13 cellular contexts compared by ENCODE assay signal in the genomic region with DNA sequence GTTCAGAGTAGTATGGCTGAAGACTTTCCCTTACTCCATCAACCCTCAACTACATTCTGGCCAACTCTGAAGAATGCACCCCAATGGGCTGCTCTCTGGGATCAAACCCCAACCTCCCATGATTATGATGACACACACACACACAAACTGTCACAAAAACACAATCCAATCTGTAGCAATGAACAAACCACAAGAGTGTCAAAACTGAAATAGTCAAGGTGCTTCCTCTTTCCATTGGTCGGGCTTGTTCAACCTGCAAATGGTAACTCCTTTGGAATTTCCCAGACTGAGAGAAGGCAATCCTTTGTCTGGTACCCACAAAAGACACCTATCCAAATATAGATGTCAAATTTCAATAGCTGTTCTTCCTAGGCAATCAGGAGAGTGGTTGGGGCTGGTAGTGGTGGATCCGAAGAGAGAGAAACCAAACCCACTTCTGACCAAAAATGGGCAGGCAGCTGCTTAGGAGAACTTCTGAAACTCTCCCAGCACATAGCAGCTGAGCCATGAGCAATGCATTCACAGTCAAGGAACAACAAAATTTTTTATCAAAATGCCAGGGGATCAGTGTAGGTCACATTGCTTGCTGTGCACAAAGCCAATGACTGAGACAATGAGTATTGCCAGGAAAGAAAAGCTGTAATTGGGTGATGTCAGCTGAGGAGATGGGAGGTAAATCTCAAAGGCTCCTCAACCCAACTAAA.
DNase-seq lines count a peak whose midpoint lies in the region; ATAC-seq and TF ChIP-seq lines count a peak whose summit lies in the region.
"Had no signal": no experiment of that assay in that cellular context is flagged by ENCODE, and none has a peak within 500 bp of the region (broad histone marks: within the 10 kb centered on the region; RNA-seq: fewer than 3 reads in every experiment).

No MANE protein-coding gene starts in this region.

- no peaks in the 10 kb centered on the region for H4K20me1 ChIP-seq in PC-9 (ENCODE audit: insufficient read depth)

- ATAC-seq in GM19023 (IDR thresholded peaks at IDR 0.05; ENCODE audit: unreplicated experiment) (peak; percentile 45), HG03175 (IDR thresholded peaks at IDR 0.05; ENCODE audit: unreplicated experiment) (peak; percentile 43)
- ATAC-seq: K562 had no signal

- H3K27ac Mint-ChIP-seq in activated T-helper 1 cell treated with anti-CD3 and anti-CD28 coated beads, Interleukin-12 subunit alpha, Interleukin-12 subunit beta, Interleukin-2, Interleukin-4 antibody, amounts not matched to agents 30 ng/mL and 10 ng/mL and 1 ng/mL, durations not matched to agents 14 hours and 24 hours and 36 hours: peak overlapping the region; percentile 53
- H3K27ac Mint-ChIP-seq: activated naive CD8-positive, alpha-beta T cell had no signal

- H3K27me3 ChIP-seq in ACC112 (ENCODE audit: insufficient read depth, low read length) (no peaks in the 10 kb centered on the region), PC-9 (ENCODE audit: insufficient read depth, low read depth) (no peaks in the 10 kb centered on the region)
- H3K27me3 ChIP-seq: vagina had no signal

- no peaks in the 10 kb centered on the region for H3K36me3 Mint-ChIP-seq in activated T-helper 1 cell treated with anti-CD3 and anti-CD28 coated beads, Interleukin-12 subunit alpha, Interleukin-12 subunit beta, Interleukin-2, Interleukin-4 antibody, amounts not matched to agents 30 ng/mL and 10 ng/mL and 1 ng/mL, durations not matched to agents 14 hours and 24 hours and 36 hours (ENCODE audit: low read depth)
- H3K36me3 Mint-ChIP-seq: activated naive CD8-positive, alpha-beta T cell had no signal

- H3K27ac ChIP-seq in ACC112 (ENCODE audit: low read depth, low read length): peak overlapping the region; percentile 10; the same call in 1 of the 2 replicates
- H3K27ac ChIP-seq in PC-9: no peak overlapping the region
- H3K27ac ChIP-seq: vagina had no signal

- H3K79me2 ChIP-seq in ACC112 (ENCODE audit: control insufficient read depth, insufficient read depth, low read length, unreplicated experiment): peaks cover 35% of the 10 kb centered on the region
- H3K79me2 ChIP-seq in PC-9 (ENCODE audit: low read depth): no peaks in the 10 kb centered on the region

- POLR2A ChIA-PET in PC-9 (lab: Charles Lee; ENCODE audit: unreplicated experiment): interaction anchor here (0.7 kb wide), 1 partner anchor 247 kb away, joined by 3 read pairs; a partner anchor contains a TSS

- H3K4me2 ChIP-seq in PC-9: no peak overlapping the region

- H3K4me3 Mint-ChIP-seq in activated T-helper 1 cell treated with anti-CD3 and anti-CD28 coated beads, Interleukin-12 subunit alpha, Interleukin-12 subunit beta, Interleukin-2, Interleukin-4 antibody, amounts not matched to agents 30 ng/mL and 10 ng/mL and 1 ng/mL, durations not matched to agents 14 hours and 24 hours and 36 hours: no peak overlapping the region
- H3K4me3 Mint-ChIP-seq: activated naive CD8-positive, alpha-beta T cell had no signal

- H3K4me3 ChIP-seq in ACC112 (ENCODE audit: low read depth, low read length) (no peak overlapping the region), PC-9 (no peak overlapping the region)
- H3K4me3 ChIP-seq: K562, vagina had no signal

- no peaks in the 10 kb centered on the region for H3K9me2 ChIP-seq in PC-9 (ENCODE audit: insufficient read depth)

- CTCF ChIA-PET in PC-9 (lab: Charles Lee): no interaction called here

- no peaks in the 10 kb centered on the region for H3K9me3 Mint-ChIP-seq in activated T-helper 1 cell treated with anti-CD3 and anti-CD28 coated beads, Interleukin-12 subunit alpha, Interleukin-12 subunit beta, Interleukin-2, Interleukin-4 antibody, amounts not matched to agents 30 ng/mL and 10 ng/mL and 1 ng/mL, durations not matched to agents 14 hours and 24 hours and 36 hours

- no peak for TF ChIP-seq CTCF in PC-9 (conservative IDR thresholded peaks at IDR 0.05)

- H3K27me3 Mint-ChIP-seq in activated T-helper 1 cell treated with anti-CD3 and anti-CD28 coated beads, Interleukin-12 subunit alpha, Interleukin-12 subunit beta, Interleukin-2, Interleukin-4 antibody, amounts not matched to agents 30 ng/mL and 10 ng/mL and 1 ng/mL, durations not matched to agents 14 hours and 24 hours and 36 hours (ENCODE audit: insufficient read depth): peaks cover 6% of the 10 kb centered on the region

- H3K4me1 ChIP-seq in ACC112 (ENCODE audit: control insufficient read depth, insufficient read depth, low read length, unreplicated experiment) (peaks cover 38% of the 10 kb centered on the region), PC-9 (replicated peaks; ENCODE audit: insufficient read depth) (no peaks in the 10 kb centered on the region)

- peaks cover 14% of the 10 kb centered on the region for H3K4me1 Mint-ChIP-seq in activated T-helper 1 cell treated with anti-CD3 and anti-CD28 coated beads, Interleukin-12 subunit alpha, Interleukin-12 subunit beta, Interleukin-2, Interleukin-4 antibody, amounts not matched to agents 30 ng/mL and 10 ng/mL and 1 ng/mL, durations not matched to agents 14 hours and 24 hours and 36 hours (ENCODE audit: low read depth)

- DNase-seq in activated T-helper 1 cell treated with anti-CD3 and anti-CD28 coated beads, Interleukin-12 subunit alpha, Interleukin-12 subunit beta, Interleukin-2, Interleukin-4 antibody, amounts not matched to agents 30 ng/mL and 10 ng/mL and 1 ng/mL, durations not matched to agents 14 hours and 24 hours and 36 hours (ENCODE audit: low spot score): no peak
- DNase-seq in PC-9 (no peak), HK-2 (ENCODE audit: unreplicated experiment) (no peak), epidermal melanocyte (ENCODE audit: insufficient read length, low spot score) (no peak)
- DNase-seq in activated CD8-positive, alpha-beta memory T cell treated with anti-CD3 and anti-CD28 coated beads for 24 hours: no peak
- DNase-seq: DND-41, NCI-H524 treated with DMSO at 0.1 percent for 48 hours had no signal

- no TSS peak for BruUV-seq in PC-9 (replicated peaks; lab: Mats Ljungman, UMichigan)

- intact Hi-C loops in activated T-helper 1 cell treated with anti-CD3 and anti-CD28 coated beads, Interleukin-12 subunit alpha, Interleukin-12 subunit beta, Interleukin-2, Interleukin-4 antibody, amounts not matched to agents 30 ng/mL and 10 ng/mL and 1 ng/mL, durations not matched to agents 14 hours and 24 hours and 36 hours (cut with micrococcal nuclease): no loop called here
- intact Hi-C loops in PC-9 (cut with micrococcal nuclease; ENCODE audit: unreplicated experiment): no loop called here

- peaks cover 25% of the 10 kb centered on the region for H3K36me3 ChIP-seq in ACC112 (ENCODE audit: insufficient read depth, low read length)
- H3K36me3 ChIP-seq in PC-9 (ENCODE audit: low read depth): no peaks in the 10 kb centered on the region
- H3K36me3 ChIP-seq: vagina had no signal

- H3K9me3 ChIP-seq in PC-9 (ENCODE audit: insufficient read depth, low read depth): no peaks in the 10 kb centered on the region
- H3K9me3 ChIP-seq: vagina had no signal

- no peaks in the 10 kb centered on the region for H3F3A ChIP-seq in PC-9 (ENCODE audit: insufficient read depth, low read depth)

- H2AFZ ChIP-seq in ACC112 (ENCODE audit: low read length, unreplicated experiment) (no peak overlapping the region), PC-9 (no peak overlapping the region)
